3 cellular contexts compared by ENCODE assay signal in the genomic region with DNA sequence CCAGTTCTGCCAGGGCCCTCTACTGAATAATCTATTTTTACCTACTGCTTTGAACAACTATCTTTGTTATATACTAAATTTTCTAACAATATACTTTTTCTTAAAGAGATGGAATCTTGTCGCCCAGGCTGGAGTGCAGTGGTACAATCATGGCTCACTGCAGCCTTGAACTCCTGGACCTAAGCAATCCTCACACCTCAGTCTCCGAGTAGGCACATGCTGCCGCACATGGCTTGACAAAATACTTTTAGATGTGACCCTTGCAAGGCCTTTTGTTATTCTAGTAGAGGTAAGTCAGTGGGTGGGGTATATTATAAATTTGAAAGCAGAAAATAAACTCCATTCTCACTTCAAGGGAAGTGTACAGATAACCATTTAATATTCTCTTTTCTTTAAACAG.
TF ChIP-seq lines count a peak whose summit lies in the region.

No MANE protein-coding gene starts in this region.

TF ChIP-seq in HEK293T, 16 proteins besides CTCF, POLR2A, EP300 and RAD21:
- TF ChIP-seq SUZ12 (IDR thresholded peaks at IDR 0.05) (no peak), L3MBTL2 (conservative IDR thresholded peaks at IDR 0.05) (peak; percentile 51; the same call in 1 of the 2 replicates)

TF ChIP-seq in H1, 55 proteins besides CTCF, POLR2A, EP300 and RAD21:
- TF ChIP-seq, protein P1, sequence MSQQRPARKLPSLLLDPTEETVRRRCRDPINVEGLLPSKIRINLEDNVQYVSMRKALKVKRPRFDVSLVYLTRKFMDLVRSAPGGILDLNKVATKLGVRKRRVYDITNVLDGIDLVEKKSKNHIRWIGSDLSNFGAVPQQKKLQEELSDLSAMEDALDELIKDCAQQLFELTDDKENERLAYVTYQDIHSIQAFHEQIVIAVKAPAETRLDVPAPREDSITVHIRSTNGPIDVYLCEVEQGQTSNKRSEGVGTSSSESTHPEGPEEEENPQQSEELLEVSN (IDR thresholded peaks at IDR 0.05): peak; percentile 58; the same call in 1 of the 2 replicates
- no peak for TF ChIP-seq TBP (IDR thresholded peaks at IDR 0.05; ENCODE audit: low read depth, low read length)

TF ChIP-seq in SK-N-SH treated with all-trans-retinoic acid at 6 μM for 48 hours, 23 proteins besides CTCF, POLR2A, EP300 and RAD21:
- TF ChIP-seq ZNF565 (CRISPR knock-in tag; conservative IDR thresholded peaks at IDR 0.05; ENCODE audit: low read depth) (no peak), ESRRG (CRISPR knock-in tag; IDR thresholded peaks at IDR 0.05) (no peak), ZC3H10 (CRISPR knock-in tag; IDR thresholded peaks at IDR 0.05) (no peak), CSDC2 (CRISPR knock-in tag; IDR thresholded peaks at IDR 0.05) (no peak), OSR1 (CRISPR knock-in tag; IDR thresholded peaks at IDR 0.05) (no peak), ZNF8 (CRISPR knock-in tag; IDR thresholded peaks at IDR 0.05) (no peak), GLIS3 (CRISPR knock-in tag; IDR thresholded peaks at IDR 0.05) (no peak), ARNTL (CRISPR knock-in tag; IDR thresholded peaks at IDR 0.05; ENCODE audit: borderline replicate concordance, low read depth) (no peak), TOX (CRISPR knock-in tag; IDR thresholded peaks at IDR 0.05; ENCODE audit: borderline replicate concordance) (no peak), SNAI2 (CRISPR knock-in tag; IDR thresholded peaks at IDR 0.05) (no peak), ZFP3 (CRISPR knock-in tag; IDR thresholded peaks at IDR 0.05) (no peak), ISL1 (CRISPR knock-in tag; IDR thresholded peaks at IDR 0.05) (no peak), RARB (CRISPR knock-in tag; IDR thresholded peaks at IDR 0.05) (no peak), BACH2 (CRISPR knock-in tag; IDR thresholded peaks at IDR 0.05; ENCODE audit: borderline replicate concordance) (no peak), PPARA (CRISPR knock-in tag; IDR thresholded peaks at IDR 0.05; ENCODE audit: borderline replicate concordance) (no peak)
- TF ChIP-seq, protein P2, sequence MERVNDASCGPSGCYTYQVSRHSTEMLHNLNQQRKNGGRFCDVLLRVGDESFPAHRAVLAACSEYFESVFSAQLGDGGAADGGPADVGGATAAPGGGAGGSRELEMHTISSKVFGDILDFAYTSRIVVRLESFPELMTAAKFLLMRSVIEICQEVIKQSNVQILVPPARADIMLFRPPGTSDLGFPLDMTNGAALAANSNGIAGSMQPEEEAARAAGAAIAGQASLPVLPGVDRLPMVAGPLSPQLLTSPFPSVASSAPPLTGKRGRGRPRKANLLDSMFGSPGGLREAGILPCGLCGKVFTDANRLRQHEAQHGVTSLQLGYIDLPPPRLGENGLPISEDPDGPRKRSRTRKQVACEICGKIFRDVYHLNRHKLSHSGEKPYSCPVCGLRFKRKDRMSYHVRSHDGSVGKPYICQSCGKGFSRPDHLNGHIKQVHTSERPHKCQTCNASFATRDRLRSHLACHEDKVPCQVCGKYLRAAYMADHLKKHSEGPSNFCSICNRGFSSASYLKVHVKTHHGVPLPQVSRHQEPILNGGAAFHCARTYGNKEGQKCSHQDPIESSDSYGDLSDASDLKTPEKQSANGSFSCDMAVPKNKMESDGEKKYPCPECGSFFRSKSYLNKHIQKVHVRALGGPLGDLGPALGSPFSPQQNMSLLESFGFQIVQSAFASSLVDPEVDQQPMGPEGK (CRISPR knock-in tag; IDR thresholded peaks at IDR 0.05; ENCODE audit: borderline replicate concordance): no peak
- TF ChIP-seq, protein P3, sequence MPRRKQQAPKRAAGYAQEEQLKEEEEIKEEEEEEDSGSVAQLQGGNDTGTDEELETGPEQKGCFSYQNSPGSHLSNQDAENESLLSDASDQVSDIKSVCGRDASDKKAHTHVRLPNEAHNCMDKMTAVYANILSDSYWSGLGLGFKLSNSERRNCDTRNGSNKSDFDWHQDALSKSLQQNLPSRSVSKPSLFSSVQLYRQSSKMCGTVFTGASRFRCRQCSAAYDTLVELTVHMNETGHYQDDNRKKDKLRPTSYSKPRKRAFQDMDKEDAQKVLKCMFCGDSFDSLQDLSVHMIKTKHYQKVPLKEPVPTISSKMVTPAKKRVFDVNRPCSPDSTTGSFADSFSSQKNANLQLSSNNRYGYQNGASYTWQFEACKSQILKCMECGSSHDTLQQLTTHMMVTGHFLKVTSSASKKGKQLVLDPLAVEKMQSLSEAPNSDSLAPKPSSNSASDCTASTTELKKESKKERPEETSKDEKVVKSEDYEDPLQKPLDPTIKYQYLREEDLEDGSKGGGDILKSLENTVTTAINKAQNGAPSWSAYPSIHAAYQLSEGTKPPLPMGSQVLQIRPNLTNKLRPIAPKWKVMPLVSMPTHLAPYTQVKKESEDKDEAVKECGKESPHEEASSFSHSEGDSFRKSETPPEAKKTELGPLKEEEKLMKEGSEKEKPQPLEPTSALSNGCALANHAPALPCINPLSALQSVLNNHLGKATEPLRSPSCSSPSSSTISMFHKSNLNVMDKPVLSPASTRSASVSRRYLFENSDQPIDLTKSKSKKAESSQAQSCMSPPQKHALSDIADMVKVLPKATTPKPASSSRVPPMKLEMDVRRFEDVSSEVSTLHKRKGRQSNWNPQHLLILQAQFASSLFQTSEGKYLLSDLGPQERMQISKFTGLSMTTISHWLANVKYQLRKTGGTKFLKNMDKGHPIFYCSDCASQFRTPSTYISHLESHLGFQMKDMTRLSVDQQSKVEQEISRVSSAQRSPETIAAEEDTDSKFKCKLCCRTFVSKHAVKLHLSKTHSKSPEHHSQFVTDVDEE (CRISPR knock-in tag; IDR thresholded peaks at IDR 0.05): no peak
- TF ChIP-seq, protein P4, sequence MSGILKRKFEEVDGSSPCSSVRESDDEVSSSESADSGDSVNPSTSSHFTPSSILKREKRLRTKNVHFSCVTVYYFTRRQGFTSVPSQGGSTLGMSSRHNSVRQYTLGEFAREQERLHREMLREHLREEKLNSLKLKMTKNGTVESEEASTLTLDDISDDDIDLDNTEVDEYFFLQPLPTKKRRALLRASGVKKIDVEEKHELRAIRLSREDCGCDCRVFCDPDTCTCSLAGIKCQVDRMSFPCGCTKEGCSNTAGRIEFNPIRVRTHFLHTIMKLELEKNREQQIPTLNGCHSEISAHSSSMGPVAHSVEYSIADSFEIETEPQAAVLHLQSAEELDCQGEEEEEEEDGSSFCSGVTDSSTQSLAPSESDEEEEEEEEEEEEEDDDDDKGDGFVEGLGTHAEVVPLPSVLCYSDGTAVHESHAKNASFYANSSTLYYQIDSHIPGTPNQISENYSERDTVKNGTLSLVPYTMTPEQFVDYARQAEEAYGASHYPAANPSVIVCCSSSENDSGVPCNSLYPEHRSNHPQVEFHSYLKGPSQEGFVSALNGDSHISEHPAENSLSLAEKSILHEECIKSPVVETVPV (CRISPR knock-in tag; IDR thresholded peaks at IDR 0.05): no peak
